ENCODE assay signal across 13 cellular contexts in genomic region chr7:2810682-2811471, GRCh38. TPM values are rescaled to one million over a fixed set of nuclear protein-coding genes. Genes with fewer than 3 reads are reported as not detected.
DNase-seq lines count a peak whose midpoint lies in the region; ATAC-seq lines count a peak whose summit lies in the region.
"Had no signal": no experiment of that assay in that cellular context is flagged by ENCODE, and none has a peak within 500 bp of the region (broad histone marks: within the 10 kb centered on the region; RNA-seq: fewer than 3 reads in every experiment).

No MANE protein-coding gene starts in this region.

- no CpG with 5 or more reads among the region's 16 CpGs for WGBS in neuronal stem cell (ENCODE audit: extremely low coverage in 2 of 2, insufficient read length in 2 of 2, insufficient replicate concordance in 1 of 2), 2 donors

- no peak overlapping the region for H3K4me3 ChIP-seq in neuronal stem cell (ENCODE audit: low read length in 2 of 2)
- H3K4me3 ChIP-seq: A549 had no signal

- H2BK12ac ChIP-seq in neuronal stem cell (ENCODE audit: low read length) = no peak overlapping the region

- H3K23ac ChIP-seq in neuronal stem cell (ENCODE audit: low read depth, low read length, poor library complexity) = no peak overlapping the region

- H3K9ac ChIP-seq in neuronal stem cell (ENCODE audit: low read depth, low read length, poor library complexity) = no peak overlapping the region

- H3K4me2 ChIP-seq in neuronal stem cell (ENCODE audit: insufficient read depth, low read length, poor library complexity, severe bottlenecking) = no peak overlapping the region
- H3K4me2 ChIP-seq: A549 had no signal

- no peak overlapping the region for H2AFZ ChIP-seq in neuronal stem cell (ENCODE audit: low read length)

- H3K14ac ChIP-seq in neuronal stem cell (ENCODE audit: low read length) = no peak overlapping the region

- peaks cover 6 to 23% of the 10 kb centered on the region in 2 donors for H3K9me3 ChIP-seq in neuronal stem cell (replicated peaks in 1 of 2; ENCODE audit: control insufficient read depth in 2 of 2, insufficient read depth in 1 of 2, low read depth in 1 of 2, low read length in 2 of 2)
- H3K9me3 ChIP-seq: A549 had no signal

- no peak overlapping the region for H2AK5ac ChIP-seq in neuronal stem cell (ENCODE audit: low read depth, low read length)

- H3K27ac Mint-ChIP-seq in activated naive CD8-positive, alpha-beta T cell treated with anti-CD3 and anti-CD28 coated beads for 36 hours = no peak overlapping the region
- no peak overlapping the region for H3K27ac Mint-ChIP-seq in activated naive CD8-positive, alpha-beta T cell treated with anti-CD3 and anti-CD28 coated beads, Interleukin-2, amount 50 U/mL, for 24 hours
- H3K27ac Mint-ChIP-seq: activated CD4-positive, alpha-beta memory T cell treated with anti-CD3 and anti-CD28 coated beads, Interleukin-2, amount 10 ng/mL, durations not matched to agents 7 days and 5 days; activated naive CD4-positive, alpha-beta T cell treated with anti-CD3 and anti-CD28 coated beads, Interleukin-2, amount 50 U/mL, for 72 hours; immature natural killer cell; T-helper 2 cell treated with Interferon-gamma antibody and Interleukin-4, amounts not matched to agents 5 μg/mL and 100 μg/mL, for 36 hours had no signal

- H3K36me3 ChIP-seq in neuronal stem cell (replicated peaks in 1 of 2; ENCODE audit: control insufficient read depth in 2 of 2, insufficient read depth in 2 of 2, low read length in 2 of 2) = peaks cover 3 to 20% of the 10 kb centered on the region in 2 donors

- no peaks in the 10 kb centered on the region for H3K9me3 Mint-ChIP-seq in activated naive CD8-positive, alpha-beta T cell treated with anti-CD3 and anti-CD28 coated beads for 36 hours
- no peaks in the 10 kb centered on the region for H3K9me3 Mint-ChIP-seq in activated naive CD8-positive, alpha-beta T cell treated with anti-CD3 and anti-CD28 coated beads, Interleukin-2, amount 50 U/mL, for 24 hours
- H3K9me3 Mint-ChIP-seq: activated CD4-positive, alpha-beta memory T cell treated with anti-CD3 and anti-CD28 coated beads, Interleukin-2, amount 10 ng/mL, durations not matched to agents 7 days and 5 days; activated naive CD4-positive, alpha-beta T cell treated with anti-CD3 and anti-CD28 coated beads, Interleukin-2, amount 50 U/mL, for 72 hours; immature natural killer cell; T-helper 2 cell treated with Interferon-gamma antibody and Interleukin-4, amounts not matched to agents 5 μg/mL and 100 μg/mL, for 36 hours had no signal

- H2BK5ac ChIP-seq in neuronal stem cell (ENCODE audit: low read length) = no peak overlapping the region

- peaks cover 10% of the 10 kb centered on the region for H3K79me1 ChIP-seq in neuronal stem cell (ENCODE audit: low read depth, low read length)

- H3K4me3 Mint-ChIP-seq in activated naive CD8-positive, alpha-beta T cell treated with anti-CD3 and anti-CD28 coated beads for 36 hours = peak overlapping the region; percentile 34
- no peak overlapping the region for H3K4me3 Mint-ChIP-seq in activated naive CD8-positive, alpha-beta T cell treated with anti-CD3 and anti-CD28 coated beads, Interleukin-2, amount 50 U/mL, for 24 hours
- H3K4me3 Mint-ChIP-seq: activated CD4-positive, alpha-beta memory T cell treated with anti-CD3 and anti-CD28 coated beads, Interleukin-2, amount 10 ng/mL, durations not matched to agents 7 days and 5 days; immature natural killer cell; T-helper 2 cell treated with Interferon-gamma antibody and Interleukin-4, amounts not matched to agents 5 μg/mL and 100 μg/mL, for 36 hours had no signal

- H3K27ac ChIP-seq in neuronal stem cell (replicated peaks; ENCODE audit: low read length) = no peak overlapping the region

- no peak for DNase-seq in activated naive CD8-positive, alpha-beta T cell treated with anti-CD3 and anti-CD28 coated beads for 36 hours
- no peak for DNase-seq in activated naive CD8-positive, alpha-beta T cell treated with anti-CD3 and anti-CD28 coated beads, Interleukin-2, amount 50 U/mL, for 24 hours
- DNase-seq in Right ventricle myocardium superior (no peak), neuronal stem cell (ENCODE audit: low spot score) (no peak), ecto neural progenitor cell (ENCODE audit: low spot score) (no peak)
- DNase-seq in NK-92 treated with Interleukin-12 subunit alpha and Interleukin-12 subunit beta, amount 100 ng/mL, for 24 hours (lab: John Stamatoyannopoulos, UW) = no peak
- DNase-seq: activated CD4-positive, alpha-beta memory T cell treated with anti-CD3 and anti-CD28 coated beads, Interleukin-2, amount 10 ng/mL, durations not matched to agents 7 days and 5 days; immature natural killer cell had no signal

- H3K4me1 ChIP-seq in neuronal stem cell (ENCODE audit: control insufficient read depth in 2 of 2, insufficient read depth in 1 of 2, low read depth in 1 of 2, low read length in 2 of 2) = peaks cover 0 to 15% of the 10 kb centered on the region in 2 donors

- no peak for ATAC-seq in activated naive CD8-positive, alpha-beta T cell treated with anti-CD3 and anti-CD28 coated beads, Interleukin-2, amount 50 U/mL, for 24 hours
- ATAC-seq in Right ventricle myocardium superior (ENCODE audit: poor library complexity) (peak; percentile 30), GM19351 (IDR thresholded peaks at IDR 0.05; ENCODE audit: unreplicated experiment) (no peak), HG03442 (IDR thresholded peaks at IDR 0.05; ENCODE audit: unreplicated experiment) (no peak)
- ATAC-seq: A549; activated naive CD4-positive, alpha-beta T cell treated with anti-CD3 and anti-CD28 coated beads, Interleukin-2, amount 50 U/mL, for 72 hours had no signal

- H3K27me3 Mint-ChIP-seq in activated naive CD8-positive, alpha-beta T cell treated with anti-CD3 and anti-CD28 coated beads for 36 hours = no peaks in the 10 kb centered on the region
- H3K27me3 Mint-ChIP-seq in activated naive CD8-positive, alpha-beta T cell treated with anti-CD3 and anti-CD28 coated beads, Interleukin-2, amount 50 U/mL, for 24 hours = no peaks in the 10 kb centered on the region
- H3K27me3 Mint-ChIP-seq: activated CD4-positive, alpha-beta memory T cell treated with anti-CD3 and anti-CD28 coated beads, Interleukin-2, amount 10 ng/mL, durations not matched to agents 7 days and 5 days had no signal

- no peak overlapping the region for H2BK15ac ChIP-seq in neuronal stem cell (ENCODE audit: low read length)

- intact Hi-C loops in Right ventricle myocardium superior (cut with DNase I) = no loop called here

- no peak overlapping the region for H4K8ac ChIP-seq in neuronal stem cell (ENCODE audit: low read depth, low read length)

- no peak overlapping the region for H3K4ac ChIP-seq in neuronal stem cell (ENCODE audit: low read length)

- H4K91ac ChIP-seq in neuronal stem cell (ENCODE audit: low read depth, low read length, poor library complexity) = no peak overlapping the region

- H3K18ac ChIP-seq in neuronal stem cell (ENCODE audit: low read length) = peak overlapping the region; percentile 40

- H3K4me1 Mint-ChIP-seq in activated naive CD8-positive, alpha-beta T cell treated with anti-CD3 and anti-CD28 coated beads for 36 hours = peaks cover 24% of the 10 kb centered on the region
- peaks cover 10% of the 10 kb centered on the region for H3K4me1 Mint-ChIP-seq in activated naive CD8-positive, alpha-beta T cell treated with anti-CD3 and anti-CD28 coated beads, Interleukin-2, amount 50 U/mL, for 24 hours
- H3K4me1 Mint-ChIP-seq: activated CD4-positive, alpha-beta memory T cell treated with anti-CD3 and anti-CD28 coated beads, Interleukin-2, amount 10 ng/mL, durations not matched to agents 7 days and 5 days had no signal

- peaks cover 9% of the 10 kb centered on the region for H3K36me3 Mint-ChIP-seq in activated naive CD8-positive, alpha-beta T cell treated with anti-CD3 and anti-CD28 coated beads for 36 hours
- no peaks in the 10 kb centered on the region for H3K36me3 Mint-ChIP-seq in activated naive CD8-positive, alpha-beta T cell treated with anti-CD3 and anti-CD28 coated beads, Interleukin-2, amount 50 U/mL, for 24 hours (ENCODE audit: low read depth)
- H3K36me3 Mint-ChIP-seq: activated naive CD4-positive, alpha-beta T cell treated with anti-CD3 and anti-CD28 coated beads, Interleukin-2, amount 50 U/mL, for 72 hours had no signal

- H3K27me3 ChIP-seq in neuronal stem cell (ENCODE audit: control insufficient read depth in 3 of 3, insufficient read depth in 3 of 3, low read depth in 1 of 3, low read length in 3 of 3) = no peaks in the 10 kb centered on the region

- no peak overlapping the region for H2BK120ac ChIP-seq in neuronal stem cell (ENCODE audit: low read depth, low read length)

RNA-seq across cellular contexts. Expression of gene GNA12, which starts 33.2 kb away (rescaled TPM):
- 10 to 100 TPM; 15.1 to 17.9 TPM for total RNA-seq in activated naive CD8-positive, alpha-beta T cell treated with anti-CD3 and anti-CD28 coated beads for 36 hours
- 40.6 TPM for total RNA-seq in Right ventricle myocardium superior
- polyA plus RNA-seq in neuronal stem cell (2013, experiment 1 of 2) = 37.0 TPM
- polyA plus RNA-seq in neuronal stem cell (2013, experiment 2 of 2) = 36.5 TPM
